Comparison of ENCODE assay signal across 4 cellular contexts in genomic region chr2:3675687-3676086, GRCh38. TPM values are rescaled to one million over a fixed set of nuclear protein-coding genes. Genes with fewer than 3 reads are reported as not detected.
"Had no signal": no experiment of that assay in that cellular context is flagged by ENCODE, and none has a peak within 500 bp of the region (broad histone marks: within the 10 kb centered on the region; RNA-seq: fewer than 3 reads in every experiment).

No MANE protein-coding gene starts in this region.

- DNase-seq: GDM1, GF-D8 had no signal

- H3K4me3 ChIP-seq: GM12878 had no signal

- ATAC-seq: GM12878 had no signal

RNA-seq across cellular contexts. Expression of gene ALLC, which starts 17.7 kb away (rescaled TPM):
- total RNA-seq: G401, GM12878 had no signal

RNA-seq across cellular contexts. Expression of gene DCDC2C, which starts 27.7 kb away (rescaled TPM):
- total RNA-seq: G401, GM12878 had no signal
